Comparison of ENCODE assay signal across 8 cellular contexts in the genomic region with DNA sequence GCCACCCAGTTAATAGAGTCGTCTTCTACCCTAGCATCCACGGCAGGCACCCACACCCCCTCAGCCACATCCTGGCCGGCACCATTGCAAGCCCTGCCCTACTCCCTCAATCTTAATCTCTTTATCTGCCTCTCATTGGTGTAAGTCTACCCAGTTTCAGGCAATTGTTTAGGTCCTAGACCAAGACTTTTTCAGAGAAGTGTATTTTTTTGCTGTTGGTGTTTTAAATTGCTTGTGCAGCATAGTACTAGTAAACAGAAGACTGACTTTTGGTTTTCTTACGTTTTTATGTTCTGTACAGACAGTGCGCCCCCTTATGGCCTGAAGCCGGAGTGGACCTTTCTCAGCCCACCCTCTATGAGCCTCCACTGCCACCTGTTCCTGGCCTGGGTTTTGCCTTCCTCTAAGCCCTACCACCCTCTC. TPM values are rescaled to one million over a fixed set of nuclear protein-coding genes. Genes with fewer than 3 reads are reported as not detected.
DNase-seq lines count a peak whose midpoint lies in the region; ATAC-seq, FAIRE-seq and TF ChIP-seq lines count a peak whose summit lies in the region.

No MANE protein-coding gene starts in this region.

- H3K27me3 Mint-ChIP-seq in endodermal cell (ENCODE audit: insufficient read depth): no peaks in the 10 kb centered on the region

- no peak overlapping the region for H3K4me3 Mint-ChIP-seq in endodermal cell

- H3K4me3 ChIP-seq in HEK293 (ENCODE audit: low read depth, low read length) (no peak overlapping the region), endodermal cell (ENCODE audit: low read length) (no peak overlapping the region), psoas muscle (no peak overlapping the region)

- DNase-seq in GM12892 (ENCODE audit: insufficient read length) (no peak), NAMALWA (ENCODE audit: low spot score) (peak; percentile 91), endodermal cell (peak; percentile 84), psoas muscle (peak in 1 of 2 donors; percentile 19), NCI-H2196 treated with DMSO at 0.1 percent for 48 hours (lab: John Stamatoyannopoulos, UW; ENCODE audit: unreplicated experiment) (no peak), HTR-8/SVneo (ENCODE audit: insufficient read length, low spot score) (no peak)
- DNase-seq in activated CD4-positive, alpha-beta T cell treated with anti-CD3 and anti-CD28 coated beads, Interleukin-2, amount 50 U/mL, for 24 hours (ENCODE audit: low read depth in 1 of 2, low spot score in 1 of 2): peak; percentile 52 to 64

- H3K27ac ChIP-seq in HEK293 (ENCODE audit: extremely low read depth, low read depth, low read length) (no peak overlapping the region), endodermal cell (ENCODE audit: low read depth, low read length) (no peak overlapping the region), psoas muscle (no peak overlapping the region)

- peaks cover 32% of the 10 kb centered on the region for H3K4me1 Mint-ChIP-seq in endodermal cell

- H3K36me3 ChIP-seq in HEK293 (ENCODE audit: control insufficient read depth in 2 of 2, insufficient read depth in 1 of 2, low read length in 2 of 2): no peaks in the 10 kb centered on the region
- H3K36me3 ChIP-seq in endodermal cell (ENCODE audit: control insufficient read depth, insufficient read depth, low read length): no peaks in the 10 kb centered on the region
- no peaks in the 10 kb centered on the region for H3K36me3 ChIP-seq in psoas muscle (ENCODE audit: insufficient read depth in 1 of 2, low read depth in 1 of 2)

- POLR2A ChIA-PET in HEK293 (lab: Yijun Ruan, JAX): no interaction called here

- FAIRE-seq in GM12892 (lab: Jason Lieb, UNC) (peak; percentile 96), HTR-8/SVneo (lab: Jason Lieb, UNC) (no peak)

- no peak for ATAC-seq in psoas muscle

- TF ChIP-seq CTCF in HEK293 (tag by site-specific recombination; IDR thresholded peaks at IDR 0.05) (no peak), endodermal cell (conservative IDR thresholded peaks at IDR 0.05) (peak; percentile 87), psoas muscle (IDR thresholded peaks at IDR 0.05) (peak; percentile 15)

- H3K27me3 ChIP-seq in endodermal cell (ENCODE audit: control insufficient read depth, insufficient read depth, low read length, poor library complexity, severe bottlenecking) (no peaks in the 10 kb centered on the region), psoas muscle (ENCODE audit: insufficient read depth in 3 of 3, low read length in 2 of 3) (peaks cover 0 to 5% (median 0%) of the 10 kb centered on the region in 3 donors)

- CTCF ChIA-PET in HEK293 (lab: Yijun Ruan, JAX): interaction anchor here (2.3 kb wide), 1 partner anchor 24 kb away, joined by 9 read pairs; no protein-coding TSS in a partner anchor

- no peaks in the 10 kb centered on the region; the same call in 1 of the 2 replicates for H3K4me1 ChIP-seq in HEK293 (ENCODE audit: control insufficient read depth, insufficient read depth, low read length)
- peaks cover 4% of the 10 kb centered on the region for H3K4me1 ChIP-seq in endodermal cell (ENCODE audit: control insufficient read depth, insufficient read depth, low read length)
- no peaks in the 10 kb centered on the region for H3K4me1 ChIP-seq in psoas muscle

- H3K9me3 Mint-ChIP-seq in endodermal cell: no peaks in the 10 kb centered on the region

- H3K9me3 ChIP-seq in HEK293 (ENCODE audit: control insufficient read depth, insufficient read depth, low read depth, low read length): no peaks in the 10 kb centered on the region
- H3K9me3 ChIP-seq in endodermal cell (ENCODE audit: control insufficient read depth, low read length): no peaks in the 10 kb centered on the region
- no peaks in the 10 kb centered on the region for H3K9me3 ChIP-seq in psoas muscle

- H3K9ac ChIP-seq in endodermal cell (ENCODE audit: extremely low read depth, low read length, poor library complexity, severe bottlenecking): no peak overlapping the region

- no peaks in the 10 kb centered on the region for H3K36me3 Mint-ChIP-seq in endodermal cell (ENCODE audit: low read depth)

- H3K27ac Mint-ChIP-seq in endodermal cell: no peak overlapping the region

- TF ChIP-seq POLR2A in GM12892 (IDR thresholded peaks at IDR 0.05; ENCODE audit: low read depth, low read length): no peak

- 42 to 62% methylated on average over 6 of the region's 6 CpGs for WGBS in endodermal cell (ENCODE audit: insufficient coverage in 1 of 2, insufficient read length in 1 of 2), 2 experiments
- 36 to 45% (median 41%) methylated on average over 6 of the region's 6 CpGs for WGBS in psoas muscle, 3 donors

- intact Hi-C loops in psoas muscle (cut with DNase I): no loop called here

TF ChIP-seq in HEK293, 187 proteins besides CTCF, POLR2A, EP300 and RAD21:
- TF ChIP-seq, protein P1, sequence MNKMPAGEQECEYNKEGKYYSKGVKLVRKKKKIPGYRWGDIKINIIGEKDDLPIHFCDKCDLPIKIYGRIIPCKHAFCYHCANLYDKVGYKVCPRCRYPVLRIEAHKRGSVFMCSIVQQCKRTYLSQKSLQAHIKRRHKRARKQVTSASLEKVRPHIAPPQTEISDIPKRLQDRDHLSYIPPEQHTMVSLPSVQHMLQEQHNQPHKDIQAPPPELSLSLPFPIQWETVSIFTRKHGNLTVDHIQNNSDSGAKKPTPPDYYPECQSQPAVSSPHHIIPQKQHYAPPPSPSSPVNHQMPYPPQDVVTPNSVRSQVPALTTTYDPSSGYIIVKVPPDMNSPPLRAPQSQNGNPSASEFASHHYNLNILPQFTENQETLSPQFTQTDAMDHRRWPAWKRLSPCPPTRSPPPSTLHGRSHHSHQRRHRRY (tag by site-specific recombination; IDR thresholded peaks at IDR 0.05): no peak
- TF ChIP-seq SCRT1 (tag by site-specific recombination; IDR thresholded peaks at IDR 0.05; ENCODE audit: borderline replicate concordance) (0 out of 2 replicates have a peak, but pooled peaks have one; percentile 41), SP7 (tag by site-specific recombination; IDR thresholded peaks at IDR 0.05) (no peak), SCRT2 (tag by site-specific recombination; IDR thresholded peaks at IDR 0.05) (peak; percentile 81), ZBTB8A (tag by site-specific recombination; IDR thresholded peaks at IDR 0.05) (peak; percentile 27; the same call in 1 of the 2 replicates)

RNA-seq across cellular contexts. Expression of a gene that starts 2.3 kb away (rescaled TPM):
- 1,187 TPM for polyA plus RNA-seq in GM12892 (2012; ENCODE audit: missing spikeins)
- total RNA-seq in endodermal cell (10 to 100 TPM in 1 of 2 donors, 1 to 10 TPM in 1; 3.0 to 16.8 TPM), psoas muscle (10 to 100 TPM in 2 of 4 donors, 1 to 10 TPM in 2; 8.0 to 14.8 (median 10.4) TPM)
- 1.5 TPM for polyA plus RNA-seq in endodermal cell (2013, experiment 1 of 2)
- polyA plus RNA-seq in endodermal cell (2013, experiment 2 of 2): 1.5 TPM
- polyA plus RNA-seq in psoas muscle: 1 to 10 TPM; 2.0 to 3.5 (median 2.1) TPM

RNA-seq across cellular contexts. Expression of a gene that starts 27.4 kb away (rescaled TPM):
- 0.68 TPM for polyA plus RNA-seq in GM12892 (2012; ENCODE audit: missing spikeins)
- total RNA-seq in endodermal cell (not detected), psoas muscle (not detected)
- 0.25 TPM for polyA plus RNA-seq in endodermal cell (2013, experiment 1 of 2)
- polyA plus RNA-seq in endodermal cell (2013, experiment 2 of 2): 0.12 TPM
- under 1 TPM in 2 of 3 donors, not detected in 1; 0.03 to 0.04 TPM for polyA plus RNA-seq in psoas muscle

Comparison
In these comparisons a context has a peak if more than half of its experiments do, and no peak if none do; other contexts are left out.
1. DNase-seq: peak in NAMALWA (single experiment), activated CD4-positive, alpha-beta T cell treated with anti-CD3 and anti-CD28 coated beads, Interleukin-2, amount 50 U/mL, for 24 hours (2 of 2) and endodermal cell (single experiment); none in GM12892 (single experiment), NCI-H2196 treated with DMSO at 0.1 percent for 48 hours (single experiment) and HTR-8/SVneo (single experiment).